Comparison of ENCODE assay signal across 24 cellular contexts in genomic region chr6:83403191-83403590, GRCh38.
"Had no signal": no experiment of that assay in that cellular context is flagged by ENCODE, and none has a peak within 500 bp of the region (broad histone marks: within the 10 kb centered on the region; RNA-seq: fewer than 3 reads in every experiment).

No MANE protein-coding gene starts in this region.

- H3K4me1 Mint-ChIP-seq: naive B cell; neural crest cell; stimulated activated memory B cell treated with anti-CD40 and anti-IgM and Interleukin-4, amounts not matched to agents 10 μg/mL and 1 μg/mL and 100 μg/mL, for 72 hours had no signal

- DNase-seq: cortex of kidney; dorsolateral prefrontal cortex; effector CD4-positive, alpha-beta T cell; hypothalamus; immature natural killer cell; islet precursor cell; kidney glomerular epithelial cell; left ventricle myocardium superior; lower lobe of right lung; naive B cell; psoas muscle; right cardiac atrium; sigmoid colon; stimulated activated CD4-positive, alpha-beta T cell treated with anti-CD3 and anti-CD28 coated beads, Interleukin-2, amount 100 ng/mL, for 24 hours; stimulated activated CD4-positive, alpha-beta T cell treated with anti-CD3 and anti-CD28 coated beads, Interleukin-4, amount 100 ng/mL, for 24 hours; stimulated activated naive CD8-positive, alpha-beta T cell treated with anti-CD3 and anti-CD28 coated beads, Interleukin-15, Interleukin-2, amounts not matched to agents 100 U/mL and 50 U/mL, for 24 hours; substantia nigra; testis; tibial artery had no signal

- H3K27ac ChIP-seq: dorsolateral prefrontal cortex, lower lobe of right lung, neutrophil, psoas muscle, sigmoid colon, testis, tibial artery had no signal

- H3K36me3 Mint-ChIP-seq: naive B cell; natural killer cell treated with Interleukin-12 subunit alpha and Interleukin-12 subunit beta and Interleukin-15 and Interleukin-18, amount 100 ng/mL, for 72 hours; stimulated activated memory B cell treated with anti-CD40 and anti-IgM and Interleukin-4, amounts not matched to agents 10 μg/mL and 1 μg/mL and 100 μg/mL, for 72 hours had no signal

- H3K36me3 ChIP-seq: neutrophil had no signal

- H3K4me3 ChIP-seq: dorsolateral prefrontal cortex, lower lobe of right lung, psoas muscle, sigmoid colon, testis, tibial artery had no signal

- H3K9me3 ChIP-seq: lower lobe of right lung, neutrophil, psoas muscle, testis, tibial artery had no signal

- H3K27ac Mint-ChIP-seq: immature natural killer cell; naive B cell; natural killer cell treated with Interleukin-12 subunit alpha and Interleukin-12 subunit beta and Interleukin-15 and Interleukin-18, amount 100 ng/mL, for 72 hours; stimulated activated memory B cell treated with anti-CD40 and anti-IgM and Interleukin-4, amounts not matched to agents 10 μg/mL and 1 μg/mL and 100 μg/mL, for 72 hours; type B pancreatic cell had no signal

- ATAC-seq: left ventricle myocardium superior; lower lobe of right lung; natural killer cell treated with Interleukin-12 subunit alpha and Interleukin-12 subunit beta and Interleukin-15 and Interleukin-18, amount 100 ng/mL, for 72 hours; psoas muscle; right cardiac atrium; stimulated activated memory B cell treated with anti-CD40 and anti-IgM and Interleukin-4, amounts not matched to agents 10 μg/mL and 1 μg/mL and 100 μg/mL, for 72 hours; stimulated activated naive CD8-positive, alpha-beta T cell treated with anti-CD3 and anti-CD28 coated beads, Interleukin-15, Interleukin-2, amounts not matched to agents 100 U/mL and 50 U/mL, for 24 hours had no signal

- H3K4me1 ChIP-seq: lower lobe of right lung, psoas muscle, sigmoid colon, testis, tibial artery had no signal

- H3K4me3 Mint-ChIP-seq: immature natural killer cell; naive B cell; natural killer cell treated with Interleukin-12 subunit alpha and Interleukin-12 subunit beta and Interleukin-15 and Interleukin-18, amount 100 ng/mL, for 72 hours; neural crest cell; stimulated activated memory B cell treated with anti-CD40 and anti-IgM and Interleukin-4, amounts not matched to agents 10 μg/mL and 1 μg/mL and 100 μg/mL, for 72 hours; type B pancreatic cell had no signal

- H3K9me3 Mint-ChIP-seq: type B pancreatic cell had no signal

- H3K27me3 Mint-ChIP-seq: naive B cell; stimulated activated memory B cell treated with anti-CD40 and anti-IgM and Interleukin-4, amounts not matched to agents 10 μg/mL and 1 μg/mL and 100 μg/mL, for 72 hours; type B pancreatic cell had no signal

- H3K27me3 ChIP-seq: dorsolateral prefrontal cortex, neutrophil, sigmoid colon, testis, tibial artery had no signal
